Comparison of ENCODE assay signal across 15 cellular contexts in genomic region chr22:23395476-23396361, GRCh38.
"Had no signal": no experiment of that assay in that cellular context is flagged by ENCODE, and none has a peak within 500 bp of the region (broad histone marks: within the 10 kb centered on the region; RNA-seq: fewer than 3 reads in every experiment).

No MANE protein-coding gene starts in this region.

- H3K36me3 ChIP-seq: esophagus squamous epithelium, thyroid gland, vagina had no signal

- H3K27me3 Mint-ChIP-seq: activated CD4-positive, alpha-beta memory T cell treated with anti-CD3 and anti-CD28 coated beads, Interleukin-2, amount 10 ng/mL, durations not matched to agents 7 days and 5 days; activated T-helper 17 cell treated with anti-CD3 and anti-CD28 coated beads, Interleukin-2, amount 50 U/mL, for 72 hours had no signal

- H3K9me3 Mint-ChIP-seq: activated CD4-positive, alpha-beta memory T cell treated with anti-CD3 and anti-CD28 coated beads, Interleukin-2, amount 10 ng/mL, durations not matched to agents 7 days and 5 days; activated T-helper 17 cell treated with anti-CD3 and anti-CD28 coated beads, Interleukin-2, amount 50 U/mL, for 72 hours; neural crest cell had no signal

- H3K9me3 ChIP-seq: esophagus squamous epithelium, thyroid gland, vagina had no signal

- H3K4me3 ChIP-seq: dorsolateral prefrontal cortex, esophagus squamous epithelium, skin epidermis, thyroid gland, vagina had no signal

- H3K4me3 Mint-ChIP-seq: activated CD4-positive, alpha-beta memory T cell treated with anti-CD3 and anti-CD28 coated beads, Interleukin-2, amount 10 ng/mL, durations not matched to agents 7 days and 5 days; activated T-helper 17 cell treated with anti-CD3 and anti-CD28 coated beads, Interleukin-2, amount 50 U/mL, for 72 hours; neural crest cell had no signal

- DNase-seq: activated CD4-positive, alpha-beta memory T cell treated with anti-CD3 and anti-CD28 coated beads, Interleukin-2, amount 10 ng/mL, durations not matched to agents 7 days and 5 days; activated CD4-positive, alpha-beta T cell treated with anti-CD3 and anti-CD28 coated beads for 1 hour; activated naive CD4-positive, alpha-beta T cell treated with anti-CD3 and anti-CD28 coated beads, Interleukin-2, amount 50 U/mL, for 16 hours; esophagus squamous epithelium; foreskin fibroblast; glutamatergic neuron; mesenchymal stem cell; retina; thyroid gland had no signal

- H3K27ac Mint-ChIP-seq: activated CD4-positive, alpha-beta memory T cell treated with anti-CD3 and anti-CD28 coated beads, Interleukin-2, amount 10 ng/mL, durations not matched to agents 7 days and 5 days; activated T-helper 17 cell treated with anti-CD3 and anti-CD28 coated beads, Interleukin-2, amount 50 U/mL, for 72 hours had no signal

- H3K27ac ChIP-seq: esophagus squamous epithelium, parathyroid adenoma, skin epidermis, thyroid gland, vagina had no signal

- H3K4me1 ChIP-seq: esophagus squamous epithelium, parathyroid adenoma, thyroid gland, vagina had no signal

- H3K9ac ChIP-seq: parathyroid adenoma had no signal

- H3K79me2 ChIP-seq: parathyroid adenoma had no signal

- ATAC-seq: activated T-helper 17 cell treated with anti-CD3 and anti-CD28 coated beads, Interleukin-2, amount 50 U/mL, for 72 hours had no signal

- H3K4me1 Mint-ChIP-seq: activated CD4-positive, alpha-beta memory T cell treated with anti-CD3 and anti-CD28 coated beads, Interleukin-2, amount 10 ng/mL, durations not matched to agents 7 days and 5 days; activated T-helper 17 cell treated with anti-CD3 and anti-CD28 coated beads, Interleukin-2, amount 50 U/mL, for 72 hours; neural crest cell had no signal

- H3K27me3 ChIP-seq: dorsolateral prefrontal cortex, esophagus squamous epithelium, thyroid gland, vagina had no signal

- H2AFZ ChIP-seq: parathyroid adenoma had no signal
